Comparison of ENCODE assay signal across 8 cellular contexts in genomic region chr16:66549284-66550131, GRCh38. TPM values are rescaled to one million over a fixed set of nuclear protein-coding genes. Genes with fewer than 3 reads are reported as not detected.
DNase-seq lines count a peak whose midpoint lies in the region; ATAC-seq, FAIRE-seq and TF ChIP-seq lines count a peak whose summit lies in the region.

TSS of gene TK2 (minus strand) at chr16:66550122. CDS start at chr16:66550061, 61 bp downstream.

- H3K27ac ChIP-seq in SJSA1, result peak within 1 kb of the TSS; percentile 90
- H3K27ac ChIP-seq in substantia nigra (ENCODE audit: low read depth, low read length, poor library complexity, severe bottlenecking), result peak within 1 kb of the TSS; percentile 94

- peak within 1 kb of the TSS; percentile 88 for H3K4me3 ChIP-seq in SJSA1

- FAIRE-seq in frontal cortex (lab: Jason Lieb, UNC), result no peak

- peaks cover 12% of the 10 kb centered on the region for H3K36me3 Mint-ChIP-seq in neural crest cell (ENCODE audit: low read depth)

- peaks cover 20% of the 10 kb centered on the region for H3K36me3 ChIP-seq in SJSA1

- H3K27me3 Mint-ChIP-seq in neural crest cell (ENCODE audit: low read depth), result no peaks in the 10 kb centered on the region

- peak within 1 kb of the TSS; percentile 48 for H3K27ac Mint-ChIP-seq in neural crest cell (ENCODE audit: unreplicated experiment)

- H3K9me3 Mint-ChIP-seq in neural crest cell, result peaks cover 3% of the 10 kb centered on the region

- H3K4me1 Mint-ChIP-seq in neural crest cell, result peaks cover 61% of the 10 kb centered on the region

- H3K4me3 Mint-ChIP-seq in neural crest cell, result peak within 1 kb of the TSS; percentile 90

- H3K9me3 ChIP-seq in SJSA1 (replicated peaks), result no peaks in the 10 kb centered on the region

- TF ChIP-seq CTCF in neural crest cell (conservative IDR thresholded peaks at IDR 0.05), result no peak

- H3K27me3 ChIP-seq in SJSA1 (replicated peaks), result no peaks in the 10 kb centered on the region

- in situ Hi-C loops in Caki2 (cut with HindIII; ENCODE audit: low pct_unique_long_range_greater_than_20kb, low sequenced_read_pairs), result no loop called here

- peak; percentile 36 for ATAC-seq in HG02798 (IDR thresholded peaks at IDR 0.05; ENCODE audit: poor library complexity, unreplicated experiment)

- DNase-seq in Caki2 (ENCODE audit: low read depth) (peak; percentile 66), SJSA1 (ENCODE audit: low read depth in 1 of 2, low spot score in 2 of 2) (peak; percentile 78), frontal cortex (ENCODE audit: low spot score in 2 of 2) (peak; percentile 64 to 71), neural crest cell (ENCODE audit: low read depth, low spot score) (peak; percentile 51), substantia nigra (lab: John Stamatoyannopoulos, UW) (peak in 43 of 49 donors; percentile 22 to 80 (median 56)), cerebellar cortex (ENCODE audit: low spot score) (no peak)
- DNase-seq in activated naive CD4-positive, alpha-beta T cell treated with anti-CD3 and anti-CD28 coated beads, Interleukin-2, amount 50 U/mL, for 16 hours, result peak; percentile 67

- H3K4me1 ChIP-seq in SJSA1 (replicated peaks), result peaks cover 44% of the 10 kb centered on the region

RNA-seq across cellular contexts. Expression of gene TK2, which starts in this region (rescaled TPM):
- total RNA-seq in Caki2 (2014; rRNA removed; shearing (Covaris generic); ENCODE audit: low replicate concordance), result 18.2 and 20.6 TPM in 2 replicates
- 26.2 and 28.9 TPM in 2 replicates for total RNA-seq in SJSA1 (2014; rRNA removed; shearing (Covaris generic))
- 20.0 TPM for total RNA-seq in frontal cortex
- total RNA-seq in neural crest cell, result 12.6 and 16.3 TPM in 2 replicates
